ENCODE assay signal across 1 cellular context in the genomic region with DNA sequence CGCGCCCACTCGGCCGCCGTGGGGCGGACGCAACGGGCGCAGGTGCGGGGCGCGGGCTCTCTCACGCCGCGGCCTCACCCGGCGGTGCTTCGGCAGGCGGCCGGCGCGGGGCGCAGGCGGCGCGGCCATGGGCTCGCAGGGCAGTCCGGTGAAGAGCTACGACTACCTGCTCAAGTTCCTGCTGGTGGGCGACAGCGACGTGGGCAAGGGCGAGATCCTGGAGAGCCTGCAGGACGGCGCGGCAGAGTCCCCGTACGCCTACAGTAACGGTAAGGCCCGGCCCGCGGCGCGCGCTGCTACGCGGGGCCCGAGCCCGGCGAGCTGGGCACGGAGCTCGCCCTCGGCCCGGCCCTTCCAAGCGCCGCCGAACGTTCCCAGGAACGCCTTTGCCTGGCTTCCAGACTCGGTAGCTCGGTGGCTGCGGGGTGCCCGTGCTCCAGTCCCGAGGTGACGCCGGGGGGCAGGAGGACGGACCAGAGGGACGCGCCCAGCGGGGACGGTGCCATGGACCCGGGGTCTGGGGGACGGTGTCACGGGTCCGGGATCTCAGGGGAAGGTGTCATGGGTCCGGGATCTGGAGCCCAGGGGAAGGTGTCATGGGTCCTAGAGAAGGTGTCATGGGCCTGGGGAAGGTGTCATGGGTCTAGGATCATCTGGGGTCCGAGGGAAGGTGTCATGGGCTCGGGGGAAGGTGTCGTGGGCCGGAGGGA.
TF ChIP-seq lines count a peak whose summit lies in the region.

No MANE protein-coding gene starts in this region.

TF ChIP-seq in K562, 482 proteins besides CTCF, POLR2A, EP300 and RAD21 (continued from another document and continues in another):
- TF ChIP-seq CHD7 (IDR thresholded peaks at IDR 0.05; ENCODE audit: low read depth, low read length) (no peak), ZNF766 (CRISPR knock-in tag; conservative IDR thresholded peaks at IDR 0.05) (no peak), SNIP1 (IDR thresholded peaks at IDR 0.05; ENCODE audit: low read depth) (peak; percentile 75), ZNF143 (CRISPR knock-in tag; IDR thresholded peaks at IDR 0.05) (no peak), ZNF695 (CRISPR knock-in tag; IDR thresholded peaks at IDR 0.05) (no peak), MEIS2 (IDR thresholded peaks at IDR 0.05; ENCODE audit: partially characterized antibody) (no peak), RB1 (IDR thresholded peaks at IDR 0.05; ENCODE audit: low read depth) (peak; percentile 70; the same call in 1 of the 2 replicates), RBM25 (IDR thresholded peaks at IDR 0.05; ENCODE audit: low read depth, low read length, severe bottlenecking) (no peak), NFATC3 (IDR thresholded peaks at IDR 0.05) (peak; percentile 98), FOXA3 (CRISPR knock-in tag; conservative IDR thresholded peaks at IDR 0.05 in 1 of 2, IDR thresholded peaks at IDR 0.05 in 1 of 2) (no peak), POLR2G (IDR thresholded peaks at IDR 0.05; ENCODE audit: low read depth, low read length) (peak; percentile 43; the same call in 1 of the 2 replicates), ZNF445 (CRISPR knock-in tag; IDR thresholded peaks at IDR 0.05; ENCODE audit: low read depth) (no peak), NFYB (IDR thresholded peaks at IDR 0.05; ENCODE audit: extremely low read depth, insufficient read length) (no peak), ETS2 (tag; IDR thresholded peaks at IDR 0.05; ENCODE audit: borderline replicate concordance, poor library complexity, severe bottlenecking) (no peak), ZMIZ1 (IDR thresholded peaks at IDR 0.05; ENCODE audit: low read depth in 2 of 2, low read length in 2 of 2) (no peak), DPF2 (IDR thresholded peaks at IDR 0.05) (no peak), FOXP1 (CRISPR knock-in tag; IDR thresholded peaks at IDR 0.05) (peak; percentile 37; the same call in 1 of the 2 replicates), U2AF2 (optimal IDR thresholded peaks at IDR 0.05; ENCODE audit: low read depth, low read length) (no peak), ZNF133 (CRISPR knock-in tag; IDR thresholded peaks at IDR 0.05) (no peak), TGIF2 (CRISPR knock-in tag; IDR thresholded peaks at IDR 0.05) (peak; percentile 48; the same call in 1 of the 2 replicates), RBM34 (IDR thresholded peaks at IDR 0.05; ENCODE audit: borderline replicate concordance, insufficient read depth, low read length) (no peak), KDM1A (IDR thresholded peaks at IDR 0.05) (no peak), HBP1 (CRISPR knock-in tag; IDR thresholded peaks at IDR 0.05) (no peak)
- TF ChIP-seq, protein P1, sequence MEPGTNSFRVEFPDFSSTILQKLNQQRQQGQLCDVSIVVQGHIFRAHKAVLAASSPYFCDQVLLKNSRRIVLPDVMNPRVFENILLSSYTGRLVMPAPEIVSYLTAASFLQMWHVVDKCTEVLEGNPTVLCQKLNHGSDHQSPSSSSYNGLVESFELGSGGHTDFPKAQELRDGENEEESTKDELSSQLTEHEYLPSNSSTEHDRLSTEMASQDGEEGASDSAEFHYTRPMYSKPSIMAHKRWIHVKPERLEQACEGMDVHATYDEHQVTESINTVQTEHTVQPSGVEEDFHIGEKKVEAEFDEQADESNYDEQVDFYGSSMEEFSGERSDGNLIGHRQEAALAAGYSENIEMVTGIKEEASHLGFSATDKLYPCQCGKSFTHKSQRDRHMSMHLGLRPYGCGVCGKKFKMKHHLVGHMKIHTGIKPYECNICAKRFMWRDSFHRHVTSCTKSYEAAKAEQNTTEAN (CRISPR knock-in tag; IDR thresholded peaks at IDR 0.05): no peak
- TF ChIP-seq, protein P2, sequence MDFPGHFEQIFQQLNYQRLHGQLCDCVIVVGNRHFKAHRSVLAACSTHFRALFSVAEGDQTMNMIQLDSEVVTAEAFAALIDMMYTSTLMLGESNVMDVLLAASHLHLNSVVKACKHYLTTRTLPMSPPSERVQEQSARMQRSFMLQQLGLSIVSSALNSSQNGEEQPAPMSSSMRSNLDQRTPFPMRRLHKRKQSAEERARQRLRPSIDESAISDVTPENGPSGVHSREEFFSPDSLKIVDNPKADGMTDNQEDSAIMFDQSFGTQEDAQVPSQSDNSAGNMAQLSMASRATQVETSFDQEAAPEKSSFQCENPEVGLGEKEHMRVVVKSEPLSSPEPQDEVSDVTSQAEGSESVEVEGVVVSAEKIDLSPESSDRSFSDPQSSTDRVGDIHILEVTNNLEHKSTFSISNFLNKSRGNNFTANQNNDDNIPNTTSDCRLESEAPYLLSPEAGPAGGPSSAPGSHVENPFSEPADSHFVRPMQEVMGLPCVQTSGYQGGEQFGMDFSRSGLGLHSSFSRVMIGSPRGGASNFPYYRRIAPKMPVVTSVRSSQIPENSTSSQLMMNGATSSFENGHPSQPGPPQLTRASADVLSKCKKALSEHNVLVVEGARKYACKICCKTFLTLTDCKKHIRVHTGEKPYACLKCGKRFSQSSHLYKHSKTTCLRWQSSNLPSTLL (IDR thresholded peaks at IDR 0.05): no peak
- TF ChIP-seq, protein P3, sequence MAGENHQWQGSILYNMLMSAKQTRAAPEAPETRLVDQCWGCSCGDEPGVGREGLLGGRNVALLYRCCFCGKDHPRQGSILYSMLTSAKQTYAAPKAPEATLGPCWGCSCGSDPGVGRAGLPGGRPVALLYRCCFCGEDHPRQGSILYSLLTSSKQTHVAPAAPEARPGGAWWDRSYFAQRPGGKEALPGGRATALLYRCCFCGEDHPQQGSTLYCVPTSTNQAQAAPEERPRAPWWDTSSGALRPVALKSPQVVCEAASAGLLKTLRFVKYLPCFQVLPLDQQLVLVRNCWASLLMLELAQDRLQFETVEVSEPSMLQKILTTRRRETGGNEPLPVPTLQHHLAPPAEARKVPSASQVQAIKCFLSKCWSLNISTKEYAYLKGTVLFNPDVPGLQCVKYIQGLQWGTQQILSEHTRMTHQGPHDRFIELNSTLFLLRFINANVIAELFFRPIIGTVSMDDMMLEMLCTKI (IDR thresholded peaks at IDR 0.05; ENCODE audit: partially characterized antibody): no peak
- TF ChIP-seq, protein P4, sequence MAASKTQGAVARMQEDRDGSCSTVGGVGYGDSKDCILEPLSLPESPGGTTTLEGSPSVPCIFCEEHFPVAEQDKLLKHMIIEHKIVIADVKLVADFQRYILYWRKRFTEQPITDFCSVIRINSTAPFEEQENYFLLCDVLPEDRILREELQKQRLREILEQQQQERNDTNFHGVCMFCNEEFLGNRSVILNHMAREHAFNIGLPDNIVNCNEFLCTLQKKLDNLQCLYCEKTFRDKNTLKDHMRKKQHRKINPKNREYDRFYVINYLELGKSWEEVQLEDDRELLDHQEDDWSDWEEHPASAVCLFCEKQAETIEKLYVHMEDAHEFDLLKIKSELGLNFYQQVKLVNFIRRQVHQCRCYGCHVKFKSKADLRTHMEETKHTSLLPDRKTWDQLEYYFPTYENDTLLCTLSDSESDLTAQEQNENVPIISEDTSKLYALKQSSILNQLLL (CRISPR knock-in tag; IDR thresholded peaks at IDR 0.05; ENCODE audit: borderline replicate concordance): no peak
